8 cellular contexts compared by ENCODE assay signal in genomic region chr22:23226497-23226850, GRCh38. TPM values are rescaled to one million over a fixed set of nuclear protein-coding genes. Genes with fewer than 3 reads are reported as not detected.
A peak's percentile ranks its signal among the peaks of the same experiment; 100 is the strongest.
DNase-seq lines count a peak whose midpoint lies in the region; ATAC-seq and TF ChIP-seq lines count a peak whose summit lies in the region.

No MANE protein-coding gene starts in this region.

- intact Hi-C loops in left ventricle myocardium inferior (cut with micrococcal nuclease): no loop called here

- peak overlapping the region; percentile 78 for H3K27ac ChIP-seq in left ventricle myocardium inferior (replicated peaks)
- H3K27ac ChIP-seq in stomach smooth muscle (ENCODE audit: low read length): peak overlapping the region; percentile 49

- DNase-seq in T-helper 2 cell treated with Interferon-gamma antibody and Interleukin-4, amounts not matched to agents 5 μg/mL and 100 μg/mL, for 36 hours (ENCODE audit: low spot score): no peak
- DNase-seq in T-helper 2 cell: no peak
- no peak for DNase-seq in activated naive CD8-positive, alpha-beta T cell treated with anti-CD3 and anti-CD28 coated beads, Interleukin-2, amount 50 U/mL, for 24 hours
- DNase-seq in left ventricle myocardium inferior: no peak
- DNase-seq in NAMALWA (ENCODE audit: low spot score): no peak
- no peak for DNase-seq in HuH-7.5 (ENCODE audit: low spot score)

- peaks cover 73% of the 10 kb centered on the region for H3K4me1 ChIP-seq in left ventricle myocardium inferior
- H3K4me1 ChIP-seq in stomach smooth muscle (ENCODE audit: control insufficient read depth, insufficient read depth, low read length): peaks cover 32% of the 10 kb centered on the region

- H3K36me3 Mint-ChIP-seq in T-helper 2 cell treated with Interferon-gamma antibody and Interleukin-4, amounts not matched to agents 5 μg/mL and 100 μg/mL, for 36 hours (ENCODE audit: low read depth): peaks cover 38% of the 10 kb centered on the region
- peaks cover 26% of the 10 kb centered on the region for H3K36me3 Mint-ChIP-seq in activated naive CD8-positive, alpha-beta T cell treated with anti-CD3 and anti-CD28 coated beads, Interleukin-2, amount 50 U/mL, for 24 hours (ENCODE audit: low read depth)

- no peaks in the 10 kb centered on the region for H3K27me3 ChIP-seq in left ventricle myocardium inferior (ENCODE audit: low read depth)
- H3K27me3 ChIP-seq in stomach smooth muscle (ENCODE audit: control insufficient read depth in 1 of 2, insufficient read depth in 2 of 2, low read length in 2 of 2): no peaks in the 10 kb centered on the region

- peaks cover 39% of the 10 kb centered on the region for H3K4me1 Mint-ChIP-seq in T-helper 2 cell treated with Interferon-gamma antibody and Interleukin-4, amounts not matched to agents 5 μg/mL and 100 μg/mL, for 36 hours (ENCODE audit: low read depth)
- H3K4me1 Mint-ChIP-seq in activated naive CD8-positive, alpha-beta T cell treated with anti-CD3 and anti-CD28 coated beads, Interleukin-2, amount 50 U/mL, for 24 hours: peaks cover 70% of the 10 kb centered on the region

- H3K27ac Mint-ChIP-seq in T-helper 2 cell treated with Interferon-gamma antibody and Interleukin-4, amounts not matched to agents 5 μg/mL and 100 μg/mL, for 36 hours: peak overlapping the region; percentile 66
- peak overlapping the region; percentile 70 for H3K27ac Mint-ChIP-seq in activated naive CD8-positive, alpha-beta T cell treated with anti-CD3 and anti-CD28 coated beads, Interleukin-2, amount 50 U/mL, for 24 hours

- H3K36me3 ChIP-seq in left ventricle myocardium inferior (no peaks in the 10 kb centered on the region), stomach smooth muscle (ENCODE audit: control insufficient read depth in 2 of 2, insufficient read depth in 2 of 2, low read length in 2 of 2) (peaks cover 0 to 2% of the 10 kb centered on the region in 2 donors)

- H3K4me3 ChIP-seq in left ventricle myocardium inferior (no peak overlapping the region), stomach smooth muscle (ENCODE audit: low read length in 2 of 2) (no peak overlapping the region)

- peaks cover 21% of the 10 kb centered on the region for H3K9me3 ChIP-seq in left ventricle myocardium inferior (replicated peaks)
- H3K9me3 ChIP-seq in stomach smooth muscle (ENCODE audit: control insufficient read depth in 2 of 2, low read length in 2 of 2): peaks cover 2 to 18% of the 10 kb centered on the region in 2 donors

- no peak for TF ChIP-seq CTCF in left ventricle myocardium inferior (IDR thresholded peaks at IDR 0.05; ENCODE audit: borderline replicate concordance)

- no peak overlapping the region for H3K9ac ChIP-seq in stomach smooth muscle (ENCODE audit: low read length in 2 of 2)

- peak overlapping the region; percentile 51 for H3K4me3 Mint-ChIP-seq in T-helper 2 cell treated with Interferon-gamma antibody and Interleukin-4, amounts not matched to agents 5 μg/mL and 100 μg/mL, for 36 hours
- H3K4me3 Mint-ChIP-seq in activated naive CD8-positive, alpha-beta T cell treated with anti-CD3 and anti-CD28 coated beads, Interleukin-2, amount 50 U/mL, for 24 hours: no peak overlapping the region

- no peaks in the 10 kb centered on the region for H3K27me3 Mint-ChIP-seq in T-helper 2 cell treated with Interferon-gamma antibody and Interleukin-4, amounts not matched to agents 5 μg/mL and 100 μg/mL, for 36 hours (ENCODE audit: low read depth)
- no peaks in the 10 kb centered on the region for H3K27me3 Mint-ChIP-seq in activated naive CD8-positive, alpha-beta T cell treated with anti-CD3 and anti-CD28 coated beads, Interleukin-2, amount 50 U/mL, for 24 hours

- no peak for ATAC-seq in activated naive CD8-positive, alpha-beta T cell treated with anti-CD3 and anti-CD28 coated beads, Interleukin-2, amount 50 U/mL, for 24 hours
- no peak for ATAC-seq in GM19324 (IDR thresholded peaks at IDR 0.05; ENCODE audit: low FRiP score, unreplicated experiment)

- H3K9me3 Mint-ChIP-seq in T-helper 2 cell treated with Interferon-gamma antibody and Interleukin-4, amounts not matched to agents 5 μg/mL and 100 μg/mL, for 36 hours: peaks cover 34% of the 10 kb centered on the region
- peaks cover 15% of the 10 kb centered on the region for H3K9me3 Mint-ChIP-seq in activated naive CD8-positive, alpha-beta T cell treated with anti-CD3 and anti-CD28 coated beads, Interleukin-2, amount 50 U/mL, for 24 hours

RNA-seq across cellular contexts. Expression of gene BCR, which starts 46.2 kb away (rescaled TPM):
- total RNA-seq in left ventricle myocardium inferior: 26.7 TPM
